In the genomic region with DNA sequence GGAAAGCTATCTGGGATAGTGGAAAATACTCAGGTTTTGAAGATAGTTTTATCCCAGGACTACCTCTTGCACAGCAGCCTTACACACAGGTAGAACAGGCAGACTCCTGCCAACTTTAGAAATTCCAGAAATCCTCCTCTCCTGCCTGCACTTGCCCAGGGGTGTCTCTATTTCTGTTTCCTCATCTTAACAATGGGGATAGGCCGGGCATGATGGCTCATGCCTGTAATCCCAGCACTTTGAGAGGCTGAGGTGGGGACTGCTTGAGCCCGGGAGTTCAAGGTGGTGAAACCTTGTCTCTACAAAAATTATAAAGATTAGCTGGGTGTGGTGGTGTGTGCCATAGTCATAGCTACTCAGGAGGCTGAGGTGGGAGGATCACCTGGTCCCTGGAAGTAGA, we compare ENCODE assay signal across 20 cellular contexts.
"Had no signal": no experiment of that assay in that cellular context is flagged by ENCODE, and none has a peak within 500 bp of the region (broad histone marks: within the 10 kb centered on the region; RNA-seq: fewer than 3 reads in every experiment).

No MANE protein-coding gene starts in this region.

- H3K79me2 ChIP-seq: parathyroid adenoma had no signal

- DNase-seq: colonic mucosa; dermis blood vessel endothelial cell; foreskin fibroblast; heart left ventricle; hippocampal formation; kidney glomerular epithelial cell; naive thymus-derived CD4-positive, alpha-beta T cell; nephron progenitor cell; psoas muscle; retina; right lobe of liver; stimulated activated CD4-positive, alpha-beta T cell treated with anti-CD3 and anti-CD28 coated beads, Interleukin-4, amount 100 ng/mL, for 1 hour; stimulated activated CD8-positive, alpha-beta memory T cell treated with anti-CD3 and anti-CD28 coated beads, Interleukin-4, amount 100 ng/mL, for 48 hours; stimulated activated naive CD8-positive, alpha-beta T cell treated with anti-CD3 and anti-CD28 coated beads, Interleukin-15, Interleukin-2, amounts not matched to agents 100 U/mL and 50 U/mL, for 24 hours; thyroid gland; uterus had no signal

- H3K9me3 ChIP-seq: colonic mucosa, esophagus muscularis mucosa, psoas muscle, right lobe of liver, suprapubic skin, thyroid gland, uterus had no signal

- H2AFZ ChIP-seq: parathyroid adenoma had no signal

- H3K36me3 ChIP-seq: colonic mucosa, esophagus muscularis mucosa, heart left ventricle, right lobe of liver, suprapubic skin, thyroid gland, uterus had no signal

- H3K9ac ChIP-seq: parathyroid adenoma had no signal

- ATAC-seq: heart left ventricle; naive thymus-derived CD4-positive, alpha-beta T cell; psoas muscle; right lobe of liver; stimulated activated effector memory CD8-positive, alpha-beta T cell treated with anti-CD3 and anti-CD28 coated beads, Interleukin-12 subunit alpha, Interleukin-12 subunit beta, amount 100 ng/mL, for 72 hours; stimulated activated naive CD8-positive, alpha-beta T cell treated with anti-CD3 and anti-CD28 coated beads, Interleukin-15, Interleukin-2, amounts not matched to agents 100 U/mL and 50 U/mL, for 24 hours had no signal

- H3K27ac ChIP-seq: colonic mucosa, esophagus muscularis mucosa, heart left ventricle, parathyroid adenoma, psoas muscle, right lobe of liver, thyroid gland, uterus had no signal

- H3K4me3 ChIP-seq: colonic mucosa, esophagus muscularis mucosa, heart left ventricle, psoas muscle, right lobe of liver, suprapubic skin, thyroid gland, uterus had no signal

- H3K27me3 ChIP-seq: colonic mucosa, esophagus muscularis mucosa, heart left ventricle, right lobe of liver, suprapubic skin, thyroid gland, uterus had no signal

- H3K4me1 ChIP-seq: colonic mucosa, right lobe of liver, uterus had no signal
